Comparison of ENCODE assay signal across 8 cellular contexts in the genomic region with DNA sequence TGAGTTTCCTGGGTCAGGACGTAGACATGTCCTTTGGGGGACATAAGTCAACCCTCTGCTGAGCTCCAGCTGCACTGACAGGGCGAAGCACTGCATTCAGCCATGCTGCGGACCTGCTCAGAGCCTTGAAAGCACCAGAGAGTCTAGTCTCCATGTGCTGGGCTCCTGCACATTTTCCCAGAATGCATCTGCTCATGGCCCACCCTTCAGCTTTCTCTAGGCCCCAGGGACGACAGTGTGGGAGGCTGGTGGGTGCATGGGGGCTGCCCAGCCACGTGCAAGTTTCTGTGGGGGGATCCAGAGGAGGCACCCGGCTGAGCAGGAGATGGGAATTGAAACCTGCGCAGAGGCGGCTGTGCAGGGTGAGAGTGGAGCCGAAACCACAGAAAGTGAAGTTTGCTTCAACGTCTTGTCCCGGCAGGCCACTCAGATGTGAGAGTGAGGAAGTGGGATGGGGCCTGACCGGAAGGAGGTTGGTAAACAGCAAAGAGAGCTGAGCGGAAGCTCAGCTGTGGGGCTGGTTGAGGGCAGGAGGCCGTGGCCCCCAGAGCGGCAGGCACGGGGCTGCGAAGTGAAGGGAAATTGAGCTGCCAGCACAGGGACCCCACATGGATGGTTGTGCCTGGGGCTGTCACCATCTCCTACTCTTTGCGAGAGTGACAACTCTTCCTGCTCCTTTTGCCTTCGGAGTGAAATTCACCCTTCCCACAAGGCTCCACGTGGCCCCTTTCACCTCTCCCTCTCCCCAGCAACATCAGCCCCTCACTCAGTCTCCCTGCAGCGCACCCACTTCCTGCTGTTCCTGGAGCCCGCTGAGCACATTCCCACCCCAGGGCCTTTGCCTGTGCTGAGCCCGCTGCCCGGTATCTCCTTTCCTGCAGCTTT. TPM values are rescaled to one million over a fixed set of nuclear protein-coding genes. Genes with fewer than 3 reads are reported as not detected.
A peak's percentile ranks its signal among the peaks of the same experiment; 100 is the strongest.
DNase-seq lines count a peak whose midpoint lies in the region; ATAC-seq and TF ChIP-seq lines count a peak whose summit lies in the region.

No MANE protein-coding gene starts in this region.

- H3K9me2 ChIP-seq in OCI-LY1 (ENCODE audit: low read depth, low read length), result no peaks in the 10 kb centered on the region

- no peak overlapping the region for H2AFZ ChIP-seq in OCI-LY1 (ENCODE audit: low read length)
- no peak overlapping the region for H2AFZ ChIP-seq in neuronal stem cell (ENCODE audit: low read length)

- H3K9ac ChIP-seq in OCI-LY1 (ENCODE audit: low read length) (peak overlapping the region; percentile 35; the same call in 1 of the 2 replicates), neuronal stem cell (ENCODE audit: low read depth, low read length, poor library complexity) (no peak overlapping the region)

- no peak overlapping the region for H3K4me3 Mint-ChIP-seq in glutamatergic neuron (ENCODE audit: unreplicated experiment)

- peaks cover 6% of the 10 kb centered on the region for H3K27me3 Mint-ChIP-seq in glutamatergic neuron (ENCODE audit: unreplicated experiment)

- no peaks in the 10 kb centered on the region for H3K79me2 ChIP-seq in OCI-LY1 (ENCODE audit: insufficient read depth, low read length)

- H3K9me3 Mint-ChIP-seq in activated naive CD4-positive, alpha-beta T cell treated with anti-CD3 and anti-CD28 coated beads, Interleukin-2, amount 50 U/mL, for 72 hours, result peaks cover 0 to 5% of the 10 kb centered on the region in 2 donors
- peaks cover 3% of the 10 kb centered on the region for H3K9me3 Mint-ChIP-seq in glutamatergic neuron (ENCODE audit: unreplicated experiment)

- DNase-seq in activated naive CD4-positive, alpha-beta T cell treated with anti-CD3 and anti-CD28 coated beads, Interleukin-2, amount 50 U/mL, for 72 hours (ENCODE audit: low spot score in 2 of 2), result peak; percentile 39 to 74
- no peak for DNase-seq in neuronal stem cell (ENCODE audit: low spot score)
- DNase-seq in G401 (ENCODE audit: low spot score), result no peak
- no peak for DNase-seq in glutamatergic neuron
- DNase-seq in NCI-H345 treated with DMSO at 0.1 percent for 48 hours (lab: John Stamatoyannopoulos, UW; ENCODE audit: unreplicated experiment), result no peak

- H2BK12ac ChIP-seq in neuronal stem cell (ENCODE audit: low read length), result no peak overlapping the region

- peak overlapping the region; percentile 90 for H3K27ac ChIP-seq in OCI-LY1 (ENCODE audit: low read depth, low read length, poor library complexity, severe bottlenecking)
- H3K27ac ChIP-seq in neuronal stem cell (replicated peaks; ENCODE audit: low read length), result no peak overlapping the region

- H3K23ac ChIP-seq in neuronal stem cell (ENCODE audit: low read depth, low read length, poor library complexity), result peak overlapping the region; percentile 65

- H4K8ac ChIP-seq in neuronal stem cell (ENCODE audit: low read depth, low read length), result peak overlapping the region; percentile 65

- no peaks in the 10 kb centered on the region for H3F3A ChIP-seq in OCI-LY1 (ENCODE audit: insufficient read depth, low read length)

- no peak overlapping the region for H2BK120ac ChIP-seq in neuronal stem cell (ENCODE audit: low read depth, low read length)

- no peak for TF ChIP-seq CTCF in OCI-LY1 (IDR thresholded peaks at IDR 0.05; ENCODE audit: low read length)
- TF ChIP-seq CTCF in glutamatergic neuron (IDR thresholded peaks at IDR 0.05; ENCODE audit: partially characterized antibody, unreplicated experiment), result no peak

- H3K27me3 ChIP-seq in OCI-LY1 (ENCODE audit: insufficient read depth, low read length), result no peaks in the 10 kb centered on the region
- peaks cover 0 to 2% (median 0%) of the 10 kb centered on the region in 3 experiments for H3K27me3 ChIP-seq in neuronal stem cell (ENCODE audit: control insufficient read depth in 3 of 3, insufficient read depth in 3 of 3, low read depth in 1 of 3, low read length in 3 of 3)

- H4K91ac ChIP-seq in neuronal stem cell (ENCODE audit: low read depth, low read length, poor library complexity), result no peak overlapping the region

- H3K4me3 ChIP-seq in OCI-LY1 (ENCODE audit: low read depth, low read length, poor library complexity, severe bottlenecking), result peak overlapping the region; percentile 8
- no peak overlapping the region for H3K4me3 ChIP-seq in neuronal stem cell (ENCODE audit: low read length in 2 of 2)

- H3K79me1 ChIP-seq in neuronal stem cell (ENCODE audit: low read depth, low read length), result peaks cover 1% of the 10 kb centered on the region

- peak overlapping the region; percentile 66 for H3K18ac ChIP-seq in neuronal stem cell (ENCODE audit: low read length)

- peak; percentile 84 for ATAC-seq in HG02678 (IDR thresholded peaks at IDR 0.05; ENCODE audit: unreplicated experiment)
- ATAC-seq in activated naive CD4-positive, alpha-beta T cell treated with anti-CD3 and anti-CD28 coated beads, Interleukin-2, amount 50 U/mL, for 72 hours, result peak; percentile 81 to 91

- peak overlapping the region; percentile 52 for H2AK5ac ChIP-seq in neuronal stem cell (ENCODE audit: low read depth, low read length)

- H3K9me3 ChIP-seq in OCI-LY1 (ENCODE audit: low read length) (no peaks in the 10 kb centered on the region), neuronal stem cell (replicated peaks in 1 of 2; ENCODE audit: control insufficient read depth in 2 of 2, insufficient read depth in 1 of 2, low read depth in 1 of 2, low read length in 2 of 2) (peaks cover 2 to 3% of the 10 kb centered on the region in 2 donors)

- peak; percentile 63 for TF ChIP-seq POLR2A in GM18526 (IDR thresholded peaks at IDR 0.05; ENCODE audit: extremely low read depth, insufficient read length)

- peaks cover 8% of the 10 kb centered on the region; the same call in 1 of the 2 replicates for H3K36me3 ChIP-seq in OCI-LY1 (ENCODE audit: insufficient read depth, low read length)
- H3K36me3 ChIP-seq in neuronal stem cell (replicated peaks in 1 of 2; ENCODE audit: control insufficient read depth in 2 of 2, insufficient read depth in 2 of 2, low read length in 2 of 2), result peaks cover 8 to 26% of the 10 kb centered on the region in 2 donors

- in situ Hi-C loops in G401 (cut with HindIII; ENCODE audit: low sequenced_read_pairs), result no loop called here

- H2BK5ac ChIP-seq in neuronal stem cell (ENCODE audit: low read length), result peak overlapping the region; percentile 53

- no CpG with 5 or more reads among the region's 24 CpGs for whole genome bisulfite sequencing in neuronal stem cell (ENCODE audit: extremely low coverage in 2 of 2, insufficient read length in 2 of 2, insufficient replicate concordance in 1 of 2), 2 donors

- H3K4me2 ChIP-seq in OCI-LY1 (ENCODE audit: low read length) (peak overlapping the region; percentile 20), neuronal stem cell (ENCODE audit: insufficient read depth, low read length, poor library complexity, severe bottlenecking) (no peak overlapping the region)

- peaks cover 0 to 9% of the 10 kb centered on the region in 2 donors for H3K36me3 Mint-ChIP-seq in activated naive CD4-positive, alpha-beta T cell treated with anti-CD3 and anti-CD28 coated beads, Interleukin-2, amount 50 U/mL, for 72 hours
- H3K36me3 Mint-ChIP-seq in glutamatergic neuron (ENCODE audit: unreplicated experiment), result no peaks in the 10 kb centered on the region

- no peaks in the 10 kb centered on the region for H4K20me1 ChIP-seq in OCI-LY1 (ENCODE audit: insufficient read depth, low read length)

- H3K4me1 Mint-ChIP-seq in glutamatergic neuron (ENCODE audit: low read depth, unreplicated experiment), result no peaks in the 10 kb centered on the region

- peaks cover 37% of the 10 kb centered on the region for H3K4me1 ChIP-seq in OCI-LY1 (ENCODE audit: insufficient read depth, low read length, severe bottlenecking)
- H3K4me1 ChIP-seq in neuronal stem cell (ENCODE audit: control insufficient read depth in 2 of 2, insufficient read depth in 1 of 2, low read depth in 1 of 2, low read length in 2 of 2), result no peaks in the 10 kb centered on the region

- H3K14ac ChIP-seq in neuronal stem cell (ENCODE audit: low read length), result no peak overlapping the region

- peak overlapping the region; percentile 82 to 97 for H3K27ac Mint-ChIP-seq in activated naive CD4-positive, alpha-beta T cell treated with anti-CD3 and anti-CD28 coated beads, Interleukin-2, amount 50 U/mL, for 72 hours
- H3K27ac Mint-ChIP-seq in glutamatergic neuron (ENCODE audit: unreplicated experiment), result no peak overlapping the region

- no peak overlapping the region for H3K4ac ChIP-seq in neuronal stem cell (ENCODE audit: low read length)

- H2BK15ac ChIP-seq in neuronal stem cell (ENCODE audit: low read length), result peak overlapping the region; percentile 4

RNA-seq across cellular contexts. Expression of gene PGLS, which starts 11.8 kb away (rescaled TPM):
- total RNA-seq in activated naive CD4-positive, alpha-beta T cell treated with anti-CD3 and anti-CD28 coated beads, Interleukin-2, amount 50 U/mL, for 72 hours, result 10 to 100 TPM; 50.3 to 70.6 TPM
- polyA plus RNA-seq in neuronal stem cell (2013, experiment 1 of 2), result 109 TPM
- polyA plus RNA-seq in neuronal stem cell (2013, experiment 2 of 2), result 106 TPM
- 111 and 141 TPM in 2 replicates for total RNA-seq in G401 (2014; rRNA removed; shearing (Covaris generic))
- total RNA-seq in glutamatergic neuron (ENCODE audit: unreplicated experiment), result 66.0 TPM

RNA-seq across cellular contexts. Expression of gene COLGALT1, which starts 32.2 kb away (rescaled TPM):
- total RNA-seq in activated naive CD4-positive, alpha-beta T cell treated with anti-CD3 and anti-CD28 coated beads, Interleukin-2, amount 50 U/mL, for 72 hours, result 10 to 100 TPM; 39.2 to 64.7 TPM
- 51.5 TPM for polyA plus RNA-seq in neuronal stem cell (2013, experiment 1 of 2)
- 51.9 TPM for polyA plus RNA-seq in neuronal stem cell (2013, experiment 2 of 2)
- total RNA-seq in G401 (2014; rRNA removed; shearing (Covaris generic)), result 73.2 and 75.4 TPM in 2 replicates
- 74.5 TPM for total RNA-seq in glutamatergic neuron (ENCODE audit: unreplicated experiment)

RNA-seq across cellular contexts. Expression of gene SLC27A1, which starts 52.9 kb away (rescaled TPM):
- total RNA-seq in activated naive CD4-positive, alpha-beta T cell treated with anti-CD3 and anti-CD28 coated beads, Interleukin-2, amount 50 U/mL, for 72 hours, result 1 to 10 TPM; 5.8 to 6.3 TPM
- polyA plus RNA-seq in neuronal stem cell (2013, experiment 1 of 2), result 10.0 TPM
- polyA plus RNA-seq in neuronal stem cell (2013, experiment 2 of 2), result 9.8 TPM
- 9.5 and 10.3 TPM in 2 replicates for total RNA-seq in G401 (2014; rRNA removed; shearing (Covaris generic))
- 16.9 TPM for total RNA-seq in glutamatergic neuron (ENCODE audit: unreplicated experiment)

Comparison
In these comparisons a context has a peak if more than half of its experiments do, and no peak if none do; other contexts are left out.
1. DNase-seq: peak in activated naive CD4-positive, alpha-beta T cell treated with anti-CD3 and anti-CD28 coated beads, Interleukin-2, amount 50 U/mL, for 72 hours (2 of 2); none in neuronal stem cell (single experiment), G401 (single experiment), glutamatergic neuron (single experiment) and NCI-H345 treated with DMSO at 0.1 percent for 48 hours (single experiment).